ENCODE assay signal across 30 cellular contexts in genomic region chr12:28278960-28279359, GRCh38.
"Had no signal": no experiment of that assay in that cellular context is flagged by ENCODE, and none has a peak within 500 bp of the region (broad histone marks: within the 10 kb centered on the region; RNA-seq: fewer than 3 reads in every experiment).

No MANE protein-coding gene starts in this region.

- H3K4me3 Mint-ChIP-seq: activated CD4-positive, alpha-beta memory T cell treated with anti-CD3 and anti-CD28 coated beads, Interleukin-2, amount 10 ng/mL, durations not matched to agents 7 days and 5 days; activated CD4-positive, alpha-beta T cell treated with anti-CD3 and anti-CD28 coated beads, Interleukin-2, amount 10 ng/mL, durations not matched to agents 7 days and 5 days; activated naive CD4-positive, alpha-beta T cell treated with anti-CD3 and anti-CD28 coated beads, Interleukin-2, amount 10 ng/mL, durations not matched to agents 7 days and 5 days; activated naive CD8-positive, alpha-beta T cell treated with anti-CD3 and anti-CD28 coated beads, Interleukin-2, amount 10 ng/mL, durations not matched to agents 7 days and 5 days; activated T-helper 1 cell treated with anti-CD3 and anti-CD28 coated beads, Interleukin-12 subunit alpha, Interleukin-12 subunit beta, Interleukin-2, Interleukin-4 antibody, amounts not matched to agents 30 ng/mL and 10 ng/mL and 1 ng/mL, durations not matched to agents 14 hours and 24 hours and 36 hours; central memory CD8-positive, alpha-beta T cell; effector memory CD8-positive, alpha-beta T cell; WTC11 had no signal

- H3K27me3 ChIP-seq: brain microvascular endothelial cell, esophagus squamous epithelium, gastroesophageal sphincter, heart right ventricle had no signal

- ATAC-seq: activated naive CD4-positive, alpha-beta T cell treated with anti-CD3 and anti-CD28 coated beads, Interleukin-2, amount 50 U/mL, for 72 hours; effector memory CD8-positive, alpha-beta T cell; gastroesophageal sphincter; heart right ventricle; WTC11 had no signal

- H3K27ac ChIP-seq: brain microvascular endothelial cell, epithelial cell of prostate, esophagus squamous epithelium, gastroesophageal sphincter, heart right ventricle had no signal

- H3K9me3 ChIP-seq: esophagus squamous epithelium, gastroesophageal sphincter had no signal

- H3K4me3 ChIP-seq: esophagus squamous epithelium, gastroesophageal sphincter, heart right ventricle had no signal

- H3K36me3 ChIP-seq: brain microvascular endothelial cell, esophagus squamous epithelium, gastroesophageal sphincter had no signal

- H3K27ac Mint-ChIP-seq: activated CD4-positive, alpha-beta memory T cell treated with anti-CD3 and anti-CD28 coated beads, Interleukin-2, amount 10 ng/mL, durations not matched to agents 7 days and 5 days; activated CD4-positive, alpha-beta T cell treated with anti-CD3 and anti-CD28 coated beads, Interleukin-2, amount 10 ng/mL, durations not matched to agents 7 days and 5 days; activated naive CD4-positive, alpha-beta T cell treated with anti-CD3 and anti-CD28 coated beads, Interleukin-2, amount 10 ng/mL, durations not matched to agents 7 days and 5 days; activated naive CD4-positive, alpha-beta T cell treated with anti-CD3 and anti-CD28 coated beads, Interleukin-2, amount 50 U/mL, for 72 hours; activated naive CD8-positive, alpha-beta T cell treated with anti-CD3 and anti-CD28 coated beads, Interleukin-2, amount 10 ng/mL, durations not matched to agents 7 days and 5 days; activated T-helper 1 cell treated with anti-CD3 and anti-CD28 coated beads, Interleukin-12 subunit alpha, Interleukin-12 subunit beta, Interleukin-2, Interleukin-4 antibody, amounts not matched to agents 30 ng/mL and 10 ng/mL and 1 ng/mL, durations not matched to agents 14 hours and 24 hours and 36 hours; WTC11 had no signal

- H3K27me3 Mint-ChIP-seq: activated CD4-positive, alpha-beta memory T cell treated with anti-CD3 and anti-CD28 coated beads, Interleukin-2, amount 10 ng/mL, durations not matched to agents 7 days and 5 days; activated CD4-positive, alpha-beta T cell treated with anti-CD3 and anti-CD28 coated beads, Interleukin-2, amount 10 ng/mL, durations not matched to agents 7 days and 5 days; activated naive CD4-positive, alpha-beta T cell treated with anti-CD3 and anti-CD28 coated beads, Interleukin-2, amount 10 ng/mL, durations not matched to agents 7 days and 5 days; activated naive CD8-positive, alpha-beta T cell treated with anti-CD3 and anti-CD28 coated beads, Interleukin-2, amount 10 ng/mL, durations not matched to agents 7 days and 5 days; central memory CD8-positive, alpha-beta T cell; effector memory CD8-positive, alpha-beta T cell had no signal

- H3K4me1 Mint-ChIP-seq: activated CD4-positive, alpha-beta memory T cell treated with anti-CD3 and anti-CD28 coated beads, Interleukin-2, amount 10 ng/mL, durations not matched to agents 7 days and 5 days; activated CD4-positive, alpha-beta T cell treated with anti-CD3 and anti-CD28 coated beads, Interleukin-2, amount 10 ng/mL, durations not matched to agents 7 days and 5 days; activated naive CD4-positive, alpha-beta T cell treated with anti-CD3 and anti-CD28 coated beads, Interleukin-2, amount 10 ng/mL, durations not matched to agents 7 days and 5 days; activated naive CD8-positive, alpha-beta T cell treated with anti-CD3 and anti-CD28 coated beads, Interleukin-2, amount 10 ng/mL, durations not matched to agents 7 days and 5 days; WTC11 had no signal

- FAIRE-seq: astrocyte, bronchial epithelial cell, endothelial cell of umbilical vein had no signal

- DNase-seq: activated CD4-positive, alpha-beta memory T cell treated with anti-CD3 and anti-CD28 coated beads, Interleukin-2, amount 10 ng/mL, durations not matched to agents 7 days and 5 days; activated CD4-positive, alpha-beta T cell treated with anti-CD3 and anti-CD28 coated beads for 1 hour; activated CD4-positive, alpha-beta T cell treated with anti-CD3 and anti-CD28 coated beads for 4 hours; activated CD4-positive, alpha-beta T cell treated with anti-CD3 and anti-CD28 coated beads, Interleukin-2, amount 10 ng/mL, durations not matched to agents 7 days and 5 days; activated CD4-positive, alpha-beta T cell treated with anti-CD3 and anti-CD28 coated beads, Interleukin-2, amount 50 U/mL, for 4 hours; activated CD8-positive, alpha-beta memory T cell treated with anti-CD3 and anti-CD28 coated beads, Interleukin-2, amount 50 U/mL, for 48 hours; activated gamma-delta T cell; activated naive CD4-positive, alpha-beta T cell; activated naive CD4-positive, alpha-beta T cell treated with anti-CD3 and anti-CD28 coated beads, Interleukin-2, amount 10 ng/mL, durations not matched to agents 7 days and 5 days; activated naive CD8-positive, alpha-beta T cell treated with anti-CD3 and anti-CD28 coated beads, Interleukin-2, amount 10 ng/mL, durations not matched to agents 7 days and 5 days; activated T-cell treated with anti-CD3 and anti-CD28 coated beads, Interleukin-2, amount 50 U/mL, for 48 hours; anterior cingulate cortex; brain microvascular endothelial cell; cortex of kidney; dermis blood vessel endothelial cell; effector CD4-positive, alpha-beta T cell; effector memory CD8-positive, alpha-beta T cell; esophagus squamous epithelium; foreskin melanocyte; heart right ventricle; T-helper 2 cell had no signal

- H3K4me1 ChIP-seq: esophagus squamous epithelium, gastroesophageal sphincter, heart right ventricle had no signal

- H3K9me3 Mint-ChIP-seq: central memory CD8-positive, alpha-beta T cell; effector memory CD8-positive, alpha-beta T cell had no signal
